Comparison of ENCODE assay signal across 9 cellular contexts in the genomic region with DNA sequence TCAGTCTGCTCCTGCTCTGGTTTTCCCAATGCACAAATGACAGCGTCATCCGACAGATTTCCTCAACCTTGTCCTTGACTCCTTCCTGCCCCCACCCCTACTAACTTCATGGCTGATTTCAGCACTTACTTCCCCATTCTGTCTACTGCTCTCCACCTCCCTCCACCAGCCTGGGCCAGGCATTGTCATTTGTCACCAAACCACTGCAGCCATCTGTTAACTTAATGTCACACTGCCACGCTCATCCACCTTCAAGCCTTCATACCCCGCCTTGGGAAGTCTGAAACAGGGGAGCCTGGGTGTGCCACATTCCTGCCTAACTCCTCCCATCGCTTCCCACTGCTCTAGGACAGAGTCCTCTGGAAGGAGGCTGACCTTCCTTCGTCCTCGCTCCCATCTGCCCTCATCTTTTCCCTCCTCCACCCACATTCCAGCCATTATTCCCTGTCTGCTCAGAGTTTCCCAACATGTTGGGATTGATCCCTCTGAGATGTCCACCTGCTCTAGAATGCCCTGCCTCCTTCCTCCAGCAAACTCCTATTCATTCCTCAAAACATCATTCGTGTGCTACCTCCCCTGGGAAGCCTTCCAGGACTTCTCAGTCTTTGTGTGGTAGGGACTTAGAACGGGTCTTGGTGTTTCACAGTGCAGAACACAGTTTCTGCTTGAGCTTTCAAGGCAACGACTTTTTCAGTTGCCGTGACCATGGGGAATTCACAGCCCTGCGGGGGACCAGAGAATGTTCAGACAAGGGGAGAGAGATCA. TPM values are rescaled to one million over a fixed set of nuclear protein-coding genes. Genes with fewer than 3 reads are reported as not detected.
DNase-seq lines count a peak whose midpoint lies in the region; ATAC-seq and TF ChIP-seq lines count a peak whose summit lies in the region.
"Had no signal": no experiment of that assay in that cellular context is flagged by ENCODE, and none has a peak within 500 bp of the region (broad histone marks: within the 10 kb centered on the region; RNA-seq: fewer than 3 reads in every experiment).

No MANE protein-coding gene starts in this region.

- H3K4me1 ChIP-seq in BLaER1 treated with 17β-estradiol and CSF1 and Interleukin-3, amounts not matched to agents 10 nM and 100 nM: peaks cover 33 to 66% (median 52%) of the 10 kb centered on the region in 10 experiments
- peaks cover 37% of the 10 kb centered on the region for H3K4me1 ChIP-seq in HEK293 (ENCODE audit: control insufficient read depth, insufficient read depth, low read length)
- H3K4me1 ChIP-seq in right lobe of liver: peaks cover 0 to 7% (median 0%) of the 10 kb centered on the region in 4 donors

- TF ChIP-seq POLR2A in right lobe of liver (IDR thresholded peaks at IDR 0.05): no peak

- H3K27me3 ChIP-seq in BLaER1 treated with 17β-estradiol and CSF1 and Interleukin-3, amounts not matched to agents 10 nM and 100 nM: no peaks in the 10 kb centered on the region
- H3K27me3 ChIP-seq in right lobe of liver: no peaks in the 10 kb centered on the region

- ATAC-seq in right lobe of liver: peak; percentile 56 to 79 (median 68)
- no peak for ATAC-seq in activated T-cell treated with anti-CD3 and anti-CD28 coated beads, Interleukin-2, amount 50 U/mL, for 72 hours (replicated peaks in 1 of 2)
- no peak for ATAC-seq in GM19328 (IDR thresholded peaks at IDR 0.05; ENCODE audit: unreplicated experiment)

- no peaks in the 10 kb centered on the region for H3K36me3 Mint-ChIP-seq in activated naive CD4-positive, alpha-beta T cell treated with anti-CD3 and anti-CD28 coated beads for 36 hours (ENCODE audit: low read depth)
- no peaks in the 10 kb centered on the region for H3K36me3 Mint-ChIP-seq in activated T-cell treated with anti-CD3 and anti-CD28 coated beads, Interleukin-2, amount 50 U/mL, for 72 hours (ENCODE audit: insufficient read depth in 2 of 2)
- H3K36me3 Mint-ChIP-seq: activated naive CD8-positive, alpha-beta T cell treated with anti-CD3 and anti-CD28 coated beads, Interleukin-2, amount 10 ng/mL, durations not matched to agents 7 days and 5 days had no signal

- H3K4me1 Mint-ChIP-seq in activated naive CD4-positive, alpha-beta T cell treated with anti-CD3 and anti-CD28 coated beads for 36 hours (ENCODE audit: low read depth): peaks cover 18% of the 10 kb centered on the region
- peaks cover 15% of the 10 kb centered on the region for H3K4me1 Mint-ChIP-seq in activated T-cell treated with anti-CD3 and anti-CD28 coated beads, Interleukin-2, amount 50 U/mL, for 72 hours (ENCODE audit: low read depth)

- H3K4me3 ChIP-seq in BLaER1 treated with 17β-estradiol and CSF1 and Interleukin-3, amounts not matched to agents 10 nM and 100 nM: no peak overlapping the region
- H3K4me3 ChIP-seq in HEK293 (ENCODE audit: low read depth, low read length): no peak overlapping the region
- H3K4me3 ChIP-seq in right lobe of liver: no peak overlapping the region

- no peaks in the 10 kb centered on the region for H3K36me3 ChIP-seq in BLaER1 treated with 17β-estradiol and CSF1 and Interleukin-3, amounts not matched to agents 10 nM and 100 nM
- H3K36me3 ChIP-seq in HEK293 (ENCODE audit: control insufficient read depth in 2 of 2, insufficient read depth in 1 of 2, low read length in 2 of 2): no peaks in the 10 kb centered on the region
- no peaks in the 10 kb centered on the region for H3K36me3 ChIP-seq in right lobe of liver

- H3K9ac ChIP-seq in BLaER1 treated with 17β-estradiol and CSF1 and Interleukin-3, amounts not matched to agents 10 nM and 100 nM: peak overlapping the region in 9 of 11 experiments; percentile 16 to 63 (median 31); a peak in 12 of 22 replicates

- intact Hi-C loops in right lobe of liver (cut with DNase I): loop anchor here in 1 of 2 donors (10.0 kb wide), 1 partner anchor 118 kb away; no protein-coding TSS in a partner anchor
- intact Hi-C loops in activated naive CD4-positive, alpha-beta T cell treated with anti-CD3 and anti-CD28 coated beads for 36 hours (cut with micrococcal nuclease): no loop called here

- no peak for TF ChIP-seq CTCF in HEK293 (tag by site-specific recombination; IDR thresholded peaks at IDR 0.05)
- no peak for TF ChIP-seq CTCF in right lobe of liver (IDR thresholded peaks at IDR 0.05)

- CTCF ChIA-PET in HEK293 (lab: Yijun Ruan, JAX): no interaction called here
- CTCF ChIA-PET in activated naive CD4-positive, alpha-beta T cell treated with anti-CD3 and anti-CD28 coated beads for 36 hours (lab: Charles Lee): no interaction called here

- peaks cover 0 to 2% (median 0%) of the 10 kb centered on the region in 11 experiments; a peak in 2 of 22 replicates for H4K20me1 ChIP-seq in BLaER1 treated with 17β-estradiol and CSF1 and Interleukin-3, amounts not matched to agents 10 nM and 100 nM

- peak overlapping the region in 10 of 11 experiments; percentile 47 to 78 (median 65); a peak in 19 of 22 replicates for H3K27ac ChIP-seq in BLaER1 treated with 17β-estradiol and CSF1 and Interleukin-3, amounts not matched to agents 10 nM and 100 nM
- H3K27ac ChIP-seq in HEK293 (ENCODE audit: extremely low read depth, low read depth, low read length) (peak overlapping the region; percentile 68; the same call in 1 of the 2 replicates), right lobe of liver (no peak overlapping the region)

- no peaks in the 10 kb centered on the region for H3K9me3 Mint-ChIP-seq in activated naive CD4-positive, alpha-beta T cell treated with anti-CD3 and anti-CD28 coated beads for 36 hours
- H3K9me3 Mint-ChIP-seq in activated T-cell treated with anti-CD3 and anti-CD28 coated beads, Interleukin-2, amount 50 U/mL, for 72 hours: no peaks in the 10 kb centered on the region
- H3K9me3 Mint-ChIP-seq: activated naive CD8-positive, alpha-beta T cell treated with anti-CD3 and anti-CD28 coated beads, Interleukin-2, amount 10 ng/mL, durations not matched to agents 7 days and 5 days had no signal

- POLR2A ChIA-PET in HEK293 (lab: Yijun Ruan, JAX): interaction anchor here (0.7 to 9.4 kb wide), 3 partner anchors 9 to 44 kb away, joined by 3 to 252 read pairs (median 4); a partner anchor contains a TSS

- H3K27me3 Mint-ChIP-seq in activated naive CD4-positive, alpha-beta T cell treated with anti-CD3 and anti-CD28 coated beads for 36 hours (ENCODE audit: low read depth): no peaks in the 10 kb centered on the region
- peaks cover 10% of the 10 kb centered on the region for H3K27me3 Mint-ChIP-seq in activated T-cell treated with anti-CD3 and anti-CD28 coated beads, Interleukin-2, amount 50 U/mL, for 72 hours (ENCODE audit: low read depth)

- no peaks in the 10 kb centered on the region for H3K9me3 ChIP-seq in BLaER1 treated with 17β-estradiol and CSF1 and Interleukin-3, amounts not matched to agents 10 nM and 100 nM (replicated peaks in 1 of 11)
- no peaks in the 10 kb centered on the region for H3K9me3 ChIP-seq in HEK293 (ENCODE audit: control insufficient read depth, insufficient read depth, low read depth, low read length)
- no peaks in the 10 kb centered on the region for H3K9me3 ChIP-seq in right lobe of liver

- DNase-seq in RPMI8226: peak; percentile 50
- no peak for DNase-seq in right lobe of liver
- no peak for DNase-seq in activated naive CD4-positive, alpha-beta T cell treated with anti-CD3 and anti-CD28 coated beads for 36 hours
- DNase-seq in activated T-cell treated with anti-CD3 and anti-CD28 coated beads, Interleukin-2, amount 50 U/mL, for 72 hours: no peak
- DNase-seq in NCI-H2029 treated with DMSO at 0.1 percent for 48 hours (lab: John Stamatoyannopoulos, UW): no peak
- DNase-seq: activated naive CD8-positive, alpha-beta T cell treated with anti-CD3 and anti-CD28 coated beads, Interleukin-2, amount 10 ng/mL, durations not matched to agents 7 days and 5 days had no signal

- H3K4me2 ChIP-seq in BLaER1 treated with 17β-estradiol and CSF1 and Interleukin-3, amounts not matched to agents 10 nM and 100 nM: peak overlapping the region; percentile 69 to 90 (median 79)

- WGBS in right lobe of liver (ENCODE audit: insufficient coverage, low coverage, low lambda C conversion rate, missing lambda C conversion rate): 71% methylated on average over 8 of the region's 12 CpGs

- no peak overlapping the region for H3K27ac Mint-ChIP-seq in activated naive CD4-positive, alpha-beta T cell treated with anti-CD3 and anti-CD28 coated beads for 36 hours
- no peak overlapping the region for H3K27ac Mint-ChIP-seq in activated T-cell treated with anti-CD3 and anti-CD28 coated beads, Interleukin-2, amount 50 U/mL, for 72 hours
- H3K27ac Mint-ChIP-seq: activated naive CD8-positive, alpha-beta T cell treated with anti-CD3 and anti-CD28 coated beads, Interleukin-2, amount 10 ng/mL, durations not matched to agents 7 days and 5 days had no signal

- H3K4me3 Mint-ChIP-seq in activated naive CD4-positive, alpha-beta T cell treated with anti-CD3 and anti-CD28 coated beads for 36 hours: no peak overlapping the region
- H3K4me3 Mint-ChIP-seq in activated T-cell treated with anti-CD3 and anti-CD28 coated beads, Interleukin-2, amount 50 U/mL, for 72 hours: no peak overlapping the region
- H3K4me3 Mint-ChIP-seq: activated naive CD8-positive, alpha-beta T cell treated with anti-CD3 and anti-CD28 coated beads, Interleukin-2, amount 10 ng/mL, durations not matched to agents 7 days and 5 days had no signal

TF ChIP-seq in HEK293, 187 proteins besides CTCF, POLR2A, EP300 and RAD21 (continues in another document):
- TF ChIP-seq GLIS2 (tag by site-specific recombination; IDR thresholded peaks at IDR 0.05): no peak

RNA-seq across cellular contexts. Expression of a gene that starts 42.2 kb away (rescaled TPM):
- total RNA-seq in right lobe of liver: 10 to 100 TPM in 4 of 6 experiments, 1 to 10 TPM in 2; 8.2 to 13.5 (median 11.0) TPM
- 1 to 10 TPM; 5.9 to 7.0 TPM for total RNA-seq in activated naive CD4-positive, alpha-beta T cell treated with anti-CD3 and anti-CD28 coated beads for 36 hours
- total RNA-seq in activated T-cell treated with anti-CD3 and anti-CD28 coated beads, Interleukin-2, amount 50 U/mL, for 72 hours: 10 to 100 TPM; 14.9 to 21.7 TPM

Comparison
In these comparisons a context has a peak if more than half of its experiments do, and no peak if none do; other contexts are left out.
1. H3K27ac ChIP-seq: peak in BLaER1 treated with 17β-estradiol and CSF1 and Interleukin-3, amounts not matched to agents 10 nM and 100 nM (10 of 11) and HEK293 (single experiment); none in right lobe of liver (0 of 3).
2. ATAC-seq: peak in right lobe of liver (4 of 4); none in activated T-cell treated with anti-CD3 and anti-CD28 coated beads, Interleukin-2, amount 50 U/mL, for 72 hours (0 of 2) and GM19328 (single experiment).